In genomic region chr4:89755210-89755609, GRCh38 we compare ENCODE assay signal across 20 cellular contexts.
DNase-seq lines count a peak whose midpoint lies in the region; ATAC-seq and TF ChIP-seq lines count a peak whose summit lies in the region.
"Had no signal": no experiment of that assay in that cellular context is flagged by ENCODE, and none has a peak within 500 bp of the region (broad histone marks: within the 10 kb centered on the region; RNA-seq: fewer than 3 reads in every experiment).

No MANE protein-coding gene starts in this region.

- no peaks in the 10 kb centered on the region for H4K20me1 ChIP-seq in SK-N-SH (ENCODE audit: insufficient read depth)

- H3K4me3 Mint-ChIP-seq in type B pancreatic cell, result no peak overlapping the region
- no peak overlapping the region for H3K4me3 Mint-ChIP-seq in activated CD4-positive, alpha-beta T cell treated with anti-CD3 and anti-CD28 coated beads for 36 hours
- H3K4me3 Mint-ChIP-seq: brain, naive B cell had no signal

- POLR2A ChIA-PET in SK-N-SH (lab: Yijun Ruan, JAX), result no interaction called here
- POLR2A ChIA-PET in activated CD4-positive, alpha-beta T cell treated with anti-CD3 and anti-CD28 coated beads for 36 hours (lab: Charles Lee), result no interaction called here

- peaks cover 23% of the 10 kb centered on the region for H3K4me1 Mint-ChIP-seq in type B pancreatic cell (ENCODE audit: unreplicated experiment)
- H3K4me1 Mint-ChIP-seq in activated CD4-positive, alpha-beta T cell treated with anti-CD3 and anti-CD28 coated beads for 36 hours, result no peaks in the 10 kb centered on the region
- H3K4me1 Mint-ChIP-seq: naive B cell had no signal

- H3K4me1 ChIP-seq in SK-N-SH (ENCODE audit: control insufficient read depth in 1 of 2, insufficient read depth in 2 of 2, low read depth in 1 of 2, low read length in 1 of 2), result peaks cover 14 to 19% of the 10 kb centered on the region in 2 experiments; a peak in 3 of 4 replicates
- no peaks in the 10 kb centered on the region for H3K4me1 ChIP-seq in aorta (ENCODE audit: control insufficient read depth in 1 of 2, insufficient read depth in 2 of 2, low read length in 2 of 2)
- H3K4me1 ChIP-seq: psoas muscle had no signal

- H3K27me3 Mint-ChIP-seq in type B pancreatic cell, result peaks cover 4% of the 10 kb centered on the region
- H3K27me3 Mint-ChIP-seq in activated CD4-positive, alpha-beta T cell treated with anti-CD3 and anti-CD28 coated beads for 36 hours, result no peaks in the 10 kb centered on the region
- H3K27me3 Mint-ChIP-seq: brain, naive B cell had no signal

- no peaks in the 10 kb centered on the region for H3K9me2 ChIP-seq in SK-N-SH

- TF ChIP-seq CTCF in SK-N-SH (IDR thresholded peaks at IDR 0.05) (peak; percentile 47), fibroblast of the aortic adventitia (IDR thresholded peaks at IDR 0.05; ENCODE audit: insufficient read depth, low read length) (peak; percentile 24), type B pancreatic cell (conservative IDR thresholded peaks at IDR 0.05) (peak; percentile 59)

- H3K79me2 ChIP-seq in SK-N-SH (ENCODE audit: insufficient read depth), result no peaks in the 10 kb centered on the region

- no peak overlapping the region for H3K9ac ChIP-seq in SK-N-SH

- H3F3A ChIP-seq in SK-N-SH (replicated peaks; ENCODE audit: insufficient read depth), result peaks cover 23% of the 10 kb centered on the region

- H3K27ac Mint-ChIP-seq in type B pancreatic cell, result no peak overlapping the region
- H3K27ac Mint-ChIP-seq in activated CD4-positive, alpha-beta T cell treated with anti-CD3 and anti-CD28 coated beads for 36 hours, result no peak overlapping the region
- H3K27ac Mint-ChIP-seq: naive B cell had no signal

- no peaks in the 10 kb centered on the region for H3K9me3 Mint-ChIP-seq in type B pancreatic cell
- H3K9me3 Mint-ChIP-seq in activated CD4-positive, alpha-beta T cell treated with anti-CD3 and anti-CD28 coated beads for 36 hours (ENCODE audit: low read depth), result no peaks in the 10 kb centered on the region
- H3K9me3 Mint-ChIP-seq: brain, naive B cell had no signal

- H3K36me3 ChIP-seq in SK-N-SH (replicated peaks in 1 of 2; ENCODE audit: control insufficient read depth in 1 of 2, insufficient read depth in 2 of 2, low read length in 1 of 2) (no peaks in the 10 kb centered on the region), aorta (ENCODE audit: control insufficient read depth in 1 of 2, insufficient read depth in 2 of 2, low read length in 1 of 2) (no peaks in the 10 kb centered on the region)
- H3K36me3 ChIP-seq: gastroesophageal sphincter had no signal

- TF ChIP-seq EP300 in SK-N-SH (IDR thresholded peaks at IDR 0.05; ENCODE audit: borderline replicate concordance in 1 of 2, low read depth in 1 of 2, low read length in 1 of 2), result no peak

- H3K9me3 ChIP-seq in SK-N-SH, result no peaks in the 10 kb centered on the region
- H3K9me3 ChIP-seq in aorta (ENCODE audit: control insufficient read depth, low read length), result no peaks in the 10 kb centered on the region
- H3K9me3 ChIP-seq: gastroesophageal sphincter, psoas muscle had no signal

- H3K36me3 Mint-ChIP-seq in type B pancreatic cell, result no peaks in the 10 kb centered on the region
- no peaks in the 10 kb centered on the region for H3K36me3 Mint-ChIP-seq in activated CD4-positive, alpha-beta T cell treated with anti-CD3 and anti-CD28 coated beads for 36 hours (ENCODE audit: low read depth)
- H3K36me3 Mint-ChIP-seq: brain, naive B cell had no signal

- no peak for DNase-seq in SK-N-SH
- DNase-seq in amniotic epithelial cell (ENCODE audit: low read depth), result peak; percentile 34
- peak; percentile 4 for DNase-seq in fibroblast of the aortic adventitia (ENCODE audit: low read depth)
- no peak for DNase-seq in type B pancreatic cell (ENCODE audit: extremely low spot score, unreplicated experiment)
- DNase-seq in activated CD4-positive, alpha-beta T cell treated with anti-CD3 and anti-CD28 coated beads for 36 hours, result no peak
- no peak for DNase-seq in aorta
- DNase-seq: activated CD4-positive, alpha-beta T cell treated with anti-CD3 and anti-CD28 coated beads for 1 hour; GOT3; MM.1S; naive B cell; NCI-H1694; NCI-H524; psoas muscle; SIG-M5; stimulated activated naive CD4-positive, alpha-beta T cell treated with Interleukin-2 at 50 U/mL for 16 hours had no signal

- no peak overlapping the region for H3K4me2 ChIP-seq in SK-N-SH

- no peak for ATAC-seq in SK-N-SH treated with all-trans-retinoic acid at 6 μM for 48 hours
- no peak for ATAC-seq in activated CD4-positive, alpha-beta T cell treated with anti-CD3 and anti-CD28 coated beads for 36 hours
- no peak for ATAC-seq in GM21423 (IDR thresholded peaks at IDR 0.05; ENCODE audit: unreplicated experiment)
- no peak for ATAC-seq in aorta (ENCODE audit: low FRiP score)
- ATAC-seq: gastroesophageal sphincter, GM12878, psoas muscle had no signal

- TF ChIP-seq RAD21 in SK-N-SH (IDR thresholded peaks at IDR 0.05; ENCODE audit: low read length), result peak; percentile 16; the same call in 1 of the 2 replicates

- H3K27ac ChIP-seq in SK-N-SH (ENCODE audit: low read depth in 2 of 2, low read length in 1 of 2), result no peak overlapping the region
- H3K27ac ChIP-seq in aorta (ENCODE audit: low read depth in 1 of 2, low read length in 2 of 2), result no peak overlapping the region
- H3K27ac ChIP-seq: gastroesophageal sphincter, psoas muscle had no signal

- no peak overlapping the region for H2AFZ ChIP-seq in SK-N-SH (ENCODE audit: low read depth)

- H3K27me3 ChIP-seq in SK-N-SH (ENCODE audit: insufficient read depth) (no peaks in the 10 kb centered on the region), aorta (ENCODE audit: control insufficient read depth in 1 of 2, insufficient read depth in 2 of 2, low read length in 1 of 2) (no peaks in the 10 kb centered on the region)
- H3K27me3 ChIP-seq: gastroesophageal sphincter had no signal

- H3K4me3 ChIP-seq in SK-N-SH (ENCODE audit: low read depth in 2 of 2, low read length in 1 of 2), result no peak overlapping the region
- H3K4me3 ChIP-seq in fibroblast of the aortic adventitia (ENCODE audit: low read depth, low read length), result no peak overlapping the region
- no peak overlapping the region for H3K4me3 ChIP-seq in aorta (ENCODE audit: low read length in 2 of 2)
- H3K4me3 ChIP-seq: gastroesophageal sphincter, GM12878, psoas muscle had no signal

- CTCF ChIA-PET in SK-N-SH (lab: Yijun Ruan, JAX), result interaction anchor here (0.7 kb wide), 1 partner anchor 43 kb away, joined by 3 read pairs; no protein-coding TSS in a partner anchor
- CTCF ChIA-PET in activated CD4-positive, alpha-beta T cell treated with anti-CD3 and anti-CD28 coated beads for 36 hours (lab: Charles Lee), result no interaction called here

- intact Hi-C loops in activated CD4-positive, alpha-beta T cell treated with anti-CD3 and anti-CD28 coated beads for 36 hours (cut with DNase I, micrococcal nuclease), result no loop called here
- intact Hi-C loops in aorta (cut with DNase I), result no loop called here

TF ChIP-seq in SK-N-SH, 30 proteins besides CTCF, POLR2A, EP300 and RAD21:
- TF ChIP-seq CHD2 (IDR thresholded peaks at IDR 0.05; ENCODE audit: low read length, partially characterized antibody), result no peak
- TF ChIP-seq PBX3 (IDR thresholded peaks at IDR 0.05), result no peak
- no peak for TF ChIP-seq RXRA (IDR thresholded peaks at IDR 0.05; ENCODE audit: borderline replicate concordance, low read depth)
- TF ChIP-seq MEF2A (IDR thresholded peaks at IDR 0.05; ENCODE audit: borderline replicate concordance, low read depth), result no peak
- TF ChIP-seq NFIC (IDR thresholded peaks at IDR 0.05; ENCODE audit: borderline replicate concordance), result no peak
- TF ChIP-seq SMC3 (IDR thresholded peaks at IDR 0.05; ENCODE audit: low read depth, low read length), result no peak

TF ChIP-seq in SK-N-SH treated with all-trans-retinoic acid at 6 μM for 48 hours, 23 proteins besides CTCF, POLR2A, EP300 and RAD21:
- no peak for TF ChIP-seq CREB5 (CRISPR knock-in tag; IDR thresholded peaks at IDR 0.05; ENCODE audit: low read depth)
- TF ChIP-seq ZNF565 (CRISPR knock-in tag; conservative IDR thresholded peaks at IDR 0.05; ENCODE audit: low read depth), result no peak
- no peak for TF ChIP-seq PATZ1 (CRISPR knock-in tag; IDR thresholded peaks at IDR 0.05; ENCODE audit: borderline replicate concordance)
- TF ChIP-seq ZNF8 (CRISPR knock-in tag; IDR thresholded peaks at IDR 0.05), result no peak
- TF ChIP-seq ARNTL (CRISPR knock-in tag; IDR thresholded peaks at IDR 0.05; ENCODE audit: borderline replicate concordance, low read depth), result no peak
TF ChIP-seq in SK-N-SH treated with all-trans-retinoic acid at 6 μM for 48 hours: peak in this region for 0.

Comparison
In these comparisons a context has a peak if more than half of its experiments do, and no peak if none do; other contexts are left out.
1. DNase-seq: peak in amniotic epithelial cell (single experiment) and fibroblast of the aortic adventitia (single experiment); none in SK-N-SH (single experiment), type B pancreatic cell (single experiment), activated CD4-positive, alpha-beta T cell treated with anti-CD3 and anti-CD28 coated beads for 36 hours (single experiment) and aorta (0 of 2).
2. Peak in every context shown above with its lines, with median percentiles within 50 percentile points of each other: CTCF ChIP-seq.